Comparison of ENCODE assay signal across 8 cellular contexts in the genomic region with DNA sequence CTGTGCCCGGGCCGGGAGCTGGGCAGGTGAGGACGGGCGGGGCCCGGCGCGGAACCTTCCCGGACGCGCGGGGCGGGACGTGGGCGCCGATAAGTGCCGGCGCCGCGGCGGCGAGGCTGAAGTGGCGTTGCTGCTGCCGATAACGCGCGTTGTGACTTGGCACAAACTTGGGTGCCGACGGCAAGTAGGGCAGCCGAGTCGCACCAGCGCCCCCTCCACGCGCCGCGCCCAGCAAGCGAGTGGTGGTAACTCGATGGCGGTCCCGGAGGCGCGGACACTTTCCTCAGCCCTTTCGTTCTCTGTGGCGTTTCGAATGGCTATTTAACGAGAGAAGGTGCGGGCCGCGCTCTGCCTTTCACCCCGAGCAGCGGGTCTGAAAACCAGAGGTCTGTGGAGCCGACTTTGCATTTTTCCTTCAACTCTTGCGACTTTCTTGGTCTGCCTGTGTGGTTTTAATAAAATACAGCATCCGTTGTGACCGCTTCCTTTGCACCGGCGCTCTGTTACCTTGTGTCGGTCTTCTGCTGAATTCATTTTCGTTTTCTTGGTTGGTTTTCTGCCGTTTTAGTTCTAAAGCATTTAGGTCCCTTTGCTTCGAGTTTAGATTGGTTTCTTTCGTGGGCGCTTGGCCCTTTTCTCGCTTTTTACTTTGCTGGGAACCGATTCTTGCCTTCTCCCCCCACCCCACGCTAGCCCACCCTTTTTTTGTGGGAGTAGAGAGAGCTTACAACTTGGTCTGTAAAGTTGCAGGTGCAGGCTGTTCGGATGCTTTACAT. TPM values are rescaled to one million over a fixed set of nuclear protein-coding genes. Genes with fewer than 3 reads are reported as not detected.
A peak's percentile ranks its signal among the peaks of the same experiment; 100 is the strongest.
DNase-seq lines count a peak whose midpoint lies in the region; ATAC-seq, FAIRE-seq and TF ChIP-seq lines count a peak whose summit lies in the region.

No MANE protein-coding gene starts in this region.

- peak overlapping the region; percentile 93 for H3K4me3 ChIP-seq in HUES6 (ENCODE audit: low read depth, low read length)
- peak overlapping the region; percentile 70 to 98 for H3K4me3 ChIP-seq in SK-N-SH (ENCODE audit: low read depth in 2 of 2, low read length in 1 of 2)
- H3K4me3 ChIP-seq in adipocyte (ENCODE audit: low read length): peak overlapping the region; percentile 89

- ATAC-seq in GM21423 (IDR thresholded peaks at IDR 0.05; ENCODE audit: unreplicated experiment) (peak; percentile 23), left ventricle myocardium superior (peak; percentile 79)

- no peaks in the 10 kb centered on the region for H3K9me3 ChIP-seq in HUES6 (ENCODE audit: control insufficient read depth, insufficient read depth, low read depth, low read length)
- H3K9me3 ChIP-seq in SK-N-SH: no peaks in the 10 kb centered on the region
- peaks cover 3% of the 10 kb centered on the region for H3K9me3 ChIP-seq in adipocyte (ENCODE audit: control insufficient read depth, low read length)

- TF ChIP-seq EP300 in SK-N-SH (IDR thresholded peaks at IDR 0.05; ENCODE audit: borderline replicate concordance in 1 of 2, low read depth in 1 of 2, low read length in 1 of 2): no peak

- H3K9ac ChIP-seq in HUES6 (ENCODE audit: low read length) (peak overlapping the region; percentile 81), SK-N-SH (peak overlapping the region; percentile 90), adipocyte (ENCODE audit: low read length) (peak overlapping the region; percentile 90)

- TF ChIP-seq RAD21 in SK-N-SH (IDR thresholded peaks at IDR 0.05; ENCODE audit: low read length): no peak; the same call in 1 of the 2 replicates

- H2AFZ ChIP-seq in SK-N-SH (ENCODE audit: low read depth): no peak overlapping the region

- POLR2A ChIA-PET in SK-N-SH (lab: Yijun Ruan, JAX): interaction anchor here (0.6 to 1.6 kb wide), 8 partner anchors 9 to 343 kb away, joined by 3 to 18 read pairs (median 4); a partner anchor contains a TSS

- no peaks in the 10 kb centered on the region for H3K36me3 ChIP-seq in HUES6 (ENCODE audit: control insufficient read depth, insufficient read depth, low read length)
- H3K36me3 ChIP-seq in SK-N-SH (replicated peaks in 1 of 2; ENCODE audit: control insufficient read depth in 1 of 2, insufficient read depth in 2 of 2, low read length in 1 of 2): peaks cover 0 to 5% of the 10 kb centered on the region in 2 experiments
- no peaks in the 10 kb centered on the region for H3K36me3 ChIP-seq in adipocyte (ENCODE audit: control insufficient read depth, insufficient read depth, low read length, severe bottlenecking)

- H3K27me3 ChIP-seq in HUES6 (ENCODE audit: control insufficient read depth, insufficient read depth, low read length) (peaks cover 13% of the 10 kb centered on the region), SK-N-SH (ENCODE audit: insufficient read depth) (no peaks in the 10 kb centered on the region), adipocyte (replicated peaks; ENCODE audit: control insufficient read depth, insufficient read depth, low read length) (no peaks in the 10 kb centered on the region)

- CTCF ChIA-PET in SK-N-SH (lab: Yijun Ruan, JAX): interaction anchor here (0.6 to 8.5 kb wide), 97 partner anchors 8 to 660 kb away, joined by 3 to 346 read pairs (median 7); a partner anchor contains a TSS

- peak overlapping the region; percentile 94 for H3K4me2 ChIP-seq in SK-N-SH

- peaks cover 57% of the 10 kb centered on the region for H3K79me2 ChIP-seq in SK-N-SH (ENCODE audit: insufficient read depth)

- H3K27ac ChIP-seq in HUES6 (ENCODE audit: low read depth, low read length) (no peak overlapping the region), SK-N-SH (ENCODE audit: low read depth in 2 of 2, low read length in 1 of 2) (peak overlapping the region; percentile 83 to 88)

- peaks cover 56% of the 10 kb centered on the region for H4K20me1 ChIP-seq in SK-N-SH (ENCODE audit: insufficient read depth)

- peak; percentile 29 for DNase-seq in DMS 273 treated with DMSO at 0.1 percent for 48 hours (lab: John Stamatoyannopoulos, UW)
- DNase-seq in SK-N-SH: peak; percentile 76
- DNase-seq in adipocyte (ENCODE audit: low read depth): peak; percentile 81
- peak; percentile 92 for DNase-seq in left ventricle myocardium superior
- DNase-seq in putamen (ENCODE audit: low spot score): peak; percentile 52
- peak; percentile 61 for DNase-seq in urothelium cell line (ENCODE audit: low spot score)

- peaks cover 20% of the 10 kb centered on the region for H3K4me1 ChIP-seq in HUES6 (ENCODE audit: control insufficient read depth, insufficient read depth, low read length)
- peaks cover 20 to 23% of the 10 kb centered on the region in 2 experiments; a peak in 3 of 4 replicates for H3K4me1 ChIP-seq in SK-N-SH (ENCODE audit: control insufficient read depth in 1 of 2, insufficient read depth in 2 of 2, low read depth in 1 of 2, low read length in 1 of 2)
- peaks cover 34% of the 10 kb centered on the region for H3K4me1 ChIP-seq in adipocyte (ENCODE audit: control insufficient read depth, insufficient read depth, low read length)

- TF ChIP-seq CTCF in SK-N-SH (IDR thresholded peaks at IDR 0.05): peak; percentile 41; the same call in 1 of the 2 replicates

- WGBS in SK-N-SH (ENCODE audit: low lambda C conversion rate): under 1% methylated on average over 42 of the region's 66 CpGs

- intact Hi-C loops in left ventricle myocardium superior (cut with micrococcal nuclease): loop anchor here (5.0 kb wide), 1 partner anchor 119 kb away; no protein-coding TSS in a partner anchor

- peak; percentile 79 for FAIRE-seq in urothelium cell line (lab: Jason Lieb, UNC)

- peaks cover 7% of the 10 kb centered on the region for H3F3A ChIP-seq in SK-N-SH (replicated peaks; ENCODE audit: insufficient read depth)

- no peaks in the 10 kb centered on the region for H3K9me2 ChIP-seq in SK-N-SH

TF ChIP-seq in SK-N-SH, 30 proteins besides CTCF, POLR2A, EP300 and RAD21:
- no peak for TF ChIP-seq GATA2 (CRISPR knock-in tag; IDR thresholded peaks at IDR 0.05)
- peak; percentile 33; the same call in 1 of the 2 replicates for TF ChIP-seq TAF1 (IDR thresholded peaks at IDR 0.05; ENCODE audit: borderline replicate concordance, low read depth, low read length)
- TF ChIP-seq POLR2AphosphoS5 (IDR thresholded peaks at IDR 0.05; ENCODE audit: low read depth, low read length): peak; percentile 9; the same call in 1 of the 2 replicates
- 0 out of 2 replicates have a peak, but pooled peaks have one; percentile 10 for TF ChIP-seq YY1 (IDR thresholded peaks at IDR 0.05; ENCODE audit: low read depth)
- TF ChIP-seq, protein P1, sequence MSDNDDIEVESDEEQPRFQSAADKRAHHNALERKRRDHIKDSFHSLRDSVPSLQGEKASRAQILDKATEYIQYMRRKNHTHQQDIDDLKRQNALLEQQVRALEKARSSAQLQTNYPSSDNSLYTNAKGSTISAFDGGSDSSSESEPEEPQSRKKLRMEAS (IDR thresholded peaks at IDR 0.05; ENCODE audit: low read depth): peak; percentile 56; the same call in 1 of the 2 replicates
- TF ChIP-seq MXI1 (IDR thresholded peaks at IDR 0.05; ENCODE audit: low read depth, low read length): peak; percentile 65
- TF ChIP-seq, protein P2, sequence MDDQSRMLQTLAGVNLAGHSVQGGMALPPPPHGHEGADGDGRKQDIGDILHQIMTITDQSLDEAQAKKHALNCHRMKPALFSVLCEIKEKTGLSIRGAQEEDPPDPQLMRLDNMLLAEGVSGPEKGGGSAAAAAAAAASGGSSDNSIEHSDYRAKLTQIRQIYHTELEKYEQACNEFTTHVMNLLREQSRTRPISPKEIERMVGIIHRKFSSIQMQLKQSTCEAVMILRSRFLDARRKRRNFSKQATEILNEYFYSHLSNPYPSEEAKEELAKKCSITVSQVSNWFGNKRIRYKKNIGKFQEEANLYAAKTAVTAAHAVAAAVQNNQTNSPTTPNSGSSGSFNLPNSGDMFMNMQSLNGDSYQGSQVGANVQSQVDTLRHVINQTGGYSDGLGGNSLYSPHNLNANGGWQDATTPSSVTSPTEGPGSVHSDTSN (IDR thresholded peaks at IDR 0.05): no peak
TF ChIP-seq in SK-N-SH: peak in this region for 5.

RNA-seq across cellular contexts. Expression of a gene that starts 0.7 kb away (rescaled TPM):
- 47.8 and 52.0 TPM in 2 replicates for polyA plus RNA-seq in SK-N-SH (2012; rRNA removed)
- polyA plus RNA-seq in SK-N-SH (2012; cell fraction: cytosol; rRNA removed): 74.7 and 89.6 TPM in 2 replicates
- 34.1 and 67.1 TPM in 2 replicates for polyA plus RNA-seq in SK-N-SH (2012; cell fraction: nucleus; rRNA removed)
- 26.5 TPM for total RNA-seq in left ventricle myocardium superior

Comparison
In these comparisons a context has a peak if more than half of its experiments do, and no peak if none do; other contexts are left out.
1. DNase-seq: peak in every context shown above with its lines; median percentile 92 in left ventricle myocardium superior; 81 in adipocyte; 76 in SK-N-SH; 61 in urothelium cell line; 52 in putamen; 29 in DMS 273 treated with DMSO at 0.1 percent for 48 hours.